ENCODE assay signal across 22 cellular contexts in the genomic region with DNA sequence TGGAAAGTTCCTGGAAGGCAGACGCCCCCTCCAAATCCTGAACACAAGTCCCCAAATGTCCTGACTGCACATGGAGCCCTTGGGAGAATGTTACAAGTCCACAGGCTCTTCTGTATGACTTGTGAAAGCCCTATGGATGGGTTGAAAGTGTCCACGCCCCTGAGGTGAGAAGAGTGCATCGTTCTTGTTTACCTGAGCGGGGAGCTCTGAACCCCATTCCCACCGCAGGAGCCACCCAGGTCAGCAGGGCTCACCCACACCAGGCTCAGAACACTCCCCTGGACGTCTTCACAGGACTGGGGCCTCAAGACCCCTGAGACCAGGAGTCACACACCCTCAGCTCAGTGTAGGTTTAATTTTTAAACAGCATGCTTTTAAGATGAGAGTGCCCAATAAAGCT.
DNase-seq lines count a peak whose midpoint lies in the region; ATAC-seq and TF ChIP-seq lines count a peak whose summit lies in the region.
"Had no signal": no experiment of that assay in that cellular context is flagged by ENCODE, and none has a peak within 500 bp of the region (broad histone marks: within the 10 kb centered on the region; RNA-seq: fewer than 3 reads in every experiment).

No MANE protein-coding gene starts in this region.

- H3K27ac ChIP-seq in KOPT-K1 (ENCODE audit: low read depth, low read length, poor library complexity, severe bottlenecking) (peak overlapping the region; percentile 9), spleen (no peak overlapping the region), neural progenitor cell (no peak overlapping the region)
- H3K27ac ChIP-seq: 22Rv1; A549; BLaER1 treated with 17β-estradiol and CSF1 and Interleukin-3, amounts not matched to agents 10 nM and 100 nM; C4-2B had no signal

- H3K27me3 ChIP-seq in spleen (replicated peaks in 1 of 7) (peaks cover 0 to 4% (median 0%) of the 10 kb centered on the region in 7 donors), neural progenitor cell (no peaks in the 10 kb centered on the region)

- H3K27ac Mint-ChIP-seq in activated CD4-positive, alpha-beta T cell treated with anti-CD3 and anti-CD28 coated beads, Interleukin-2, amount 10 ng/mL, durations not matched to agents 24 days and 14 days, result no peak overlapping the region
- H3K27ac Mint-ChIP-seq in WTC11 (no peak overlapping the region), nephron progenitor cell (peak overlapping the region; percentile 31), neural progenitor cell (no peak overlapping the region)
- H3K27ac Mint-ChIP-seq: B cell; CD4-positive, alpha-beta T cell; CD8-positive, alpha-beta T cell had no signal

- TF ChIP-seq CTCF in WTC11 (IDR thresholded peaks at IDR 0.05), result no peak
- no peak for TF ChIP-seq CTCF in nephron progenitor cell (IDR thresholded peaks at IDR 0.05)
- TF ChIP-seq CTCF in spleen (IDR thresholded peaks at IDR 0.05 in 8 of 11, conservative IDR thresholded peaks at IDR 0.05 in 3 of 11), result no peak
- no peak for TF ChIP-seq CTCF in neural progenitor cell (IDR thresholded peaks at IDR 0.05)

- no peaks in the 10 kb centered on the region for H3K79me2 ChIP-seq in neural progenitor cell (ENCODE audit: low read depth)

- no peaks in the 10 kb centered on the region for H3K4me1 ChIP-seq in spleen
- no peaks in the 10 kb centered on the region for H3K4me1 ChIP-seq in neural progenitor cell
- H3K4me1 ChIP-seq: A549 had no signal

- H2AFZ ChIP-seq in neural progenitor cell (replicated peaks), result no peak overlapping the region

- POLR2A ChIA-PET in WTC11 (lab: Charles Lee), result no interaction called here

- peak; percentile 30 for DNase-seq in activated CD4-positive, alpha-beta T cell treated with anti-CD3 and anti-CD28 coated beads, Interleukin-2, amount 10 ng/mL, durations not matched to agents 24 days and 14 days
- no peak for DNase-seq in activated CD4-positive, alpha-beta T cell treated with anti-CD3 and anti-CD28 coated beads, Interleukin-2, amount 50 U/mL, for 4 hours
- DNase-seq in WTC11 (ENCODE audit: low spot score), result no peak
- DNase-seq in nephron progenitor cell, result no peak
- DNase-seq in NK-92 (lab: John Stamatoyannopoulos, UW; ENCODE audit: unreplicated experiment), result no peak
- no peak for DNase-seq in spleen
- DNase-seq in neural progenitor cell (ENCODE audit: low spot score), result no peak
- DNase-seq: AML-193; CD4-positive, alpha-beta T cell; CD8-positive, alpha-beta T cell; COR-L47; DMS 273 treated with DMSO at 0.1 percent for 48 hours; DMS153; DMS53; DMS79; GF-D8 had no signal

- H3K9ac ChIP-seq in neural progenitor cell, result no peak overlapping the region
- H3K9ac ChIP-seq: BLaER1 treated with 17β-estradiol and CSF1 and Interleukin-3, amounts not matched to agents 10 nM and 100 nM had no signal

- H3F3A ChIP-seq in neural progenitor cell (ENCODE audit: low read depth), result no peaks in the 10 kb centered on the region

- TF ChIP-seq POLR2A in spleen (IDR thresholded peaks at IDR 0.05), result no peak

- no peak overlapping the region for H3K4me3 Mint-ChIP-seq in activated CD4-positive, alpha-beta T cell treated with anti-CD3 and anti-CD28 coated beads, Interleukin-2, amount 10 ng/mL, durations not matched to agents 24 days and 14 days
- H3K4me3 Mint-ChIP-seq in WTC11 (no peak overlapping the region), nephron progenitor cell (peak overlapping the region; percentile 41), neural progenitor cell (no peak overlapping the region)
- H3K4me3 Mint-ChIP-seq: B cell; CD4-positive, alpha-beta T cell; CD8-positive, alpha-beta T cell had no signal

- peaks cover 3% of the 10 kb centered on the region for H3K9me3 Mint-ChIP-seq in activated CD4-positive, alpha-beta T cell treated with anti-CD3 and anti-CD28 coated beads, Interleukin-2, amount 10 ng/mL, durations not matched to agents 24 days and 14 days
- H3K9me3 Mint-ChIP-seq in WTC11, result peaks cover 6% of the 10 kb centered on the region
- H3K9me3 Mint-ChIP-seq in nephron progenitor cell, result peaks cover 5% of the 10 kb centered on the region
- H3K9me3 Mint-ChIP-seq in neural progenitor cell, result peaks cover 3% of the 10 kb centered on the region
- H3K9me3 Mint-ChIP-seq: CD4-positive, alpha-beta T cell; CD8-positive, alpha-beta T cell had no signal

- no peaks in the 10 kb centered on the region for H3K4me1 Mint-ChIP-seq in activated CD4-positive, alpha-beta T cell treated with anti-CD3 and anti-CD28 coated beads, Interleukin-2, amount 10 ng/mL, durations not matched to agents 24 days and 14 days
- H3K4me1 Mint-ChIP-seq in WTC11 (peaks cover 18% of the 10 kb centered on the region), nephron progenitor cell (peaks cover 42% of the 10 kb centered on the region), neural progenitor cell (peaks cover 60% of the 10 kb centered on the region)
- H3K4me1 Mint-ChIP-seq: B cell had no signal

- intact Hi-C loops in activated CD4-positive, alpha-beta T cell treated with anti-CD3 and anti-CD28 coated beads, Interleukin-2, amount 10 ng/mL, durations not matched to agents 24 days and 14 days (cut with micrococcal nuclease), result no loop called here
- intact Hi-C loops in spleen (cut with DNase I; ENCODE audit: low total_unique reads), result no loop called here

- no peaks in the 10 kb centered on the region for H3K36me3 ChIP-seq in KOPT-K1 (ENCODE audit: insufficient read depth, low read length)
- H3K36me3 ChIP-seq in spleen, result no peaks in the 10 kb centered on the region
- no peaks in the 10 kb centered on the region for H3K36me3 ChIP-seq in neural progenitor cell
- H3K36me3 ChIP-seq: BLaER1 treated with 17β-estradiol and CSF1 and Interleukin-3, amounts not matched to agents 10 nM and 100 nM had no signal

- WGBS in spleen, 5 donors, result 68 to 78% (median 69%) methylated on average over 4 to 6 of the region's 6 CpGs

- no peak overlapping the region for H3K4me3 ChIP-seq in spleen
- no peak overlapping the region for H3K4me3 ChIP-seq in neural progenitor cell
- H3K4me3 ChIP-seq: A549; BLaER1 treated with 17β-estradiol and CSF1 and Interleukin-3, amounts not matched to agents 10 nM and 100 nM had no signal

- CTCF ChIA-PET in WTC11 (lab: Charles Lee), result interaction anchor here (1.2 to 2.1 kb wide), 2 partner anchors 26 to 46 kb away, joined by 3 to 10 read pairs; no protein-coding TSS in a partner anchor

- ATAC-seq in WTC11, result peak; percentile 59
- ATAC-seq: A549; CD8-positive, alpha-beta T cell had no signal

- H3K9me3 ChIP-seq in KOPT-K1 (ENCODE audit: insufficient read depth, low read length, poor library complexity, severe bottlenecking) (peaks cover 8% of the 10 kb centered on the region), spleen (peaks cover 0 to 10% (median 0%) of the 10 kb centered on the region in 8 donors), neural progenitor cell (ENCODE audit: low read depth) (no peaks in the 10 kb centered on the region)

- no peak overlapping the region for H3K4me2 ChIP-seq in neural progenitor cell
- H3K4me2 ChIP-seq: A549 had no signal

- H3K36me3 Mint-ChIP-seq in activated CD4-positive, alpha-beta T cell treated with anti-CD3 and anti-CD28 coated beads, Interleukin-2, amount 10 ng/mL, durations not matched to agents 24 days and 14 days (ENCODE audit: low read depth), result no peaks in the 10 kb centered on the region
- H3K36me3 Mint-ChIP-seq in WTC11 (no peaks in the 10 kb centered on the region), nephron progenitor cell (ENCODE audit: low read depth) (no peaks in the 10 kb centered on the region), neural progenitor cell (no peaks in the 10 kb centered on the region)
- H3K36me3 Mint-ChIP-seq: CD8-positive, alpha-beta T cell had no signal

- H3K27me3 Mint-ChIP-seq in activated CD4-positive, alpha-beta T cell treated with anti-CD3 and anti-CD28 coated beads, Interleukin-2, amount 10 ng/mL, durations not matched to agents 24 days and 14 days, result peaks cover 13% of the 10 kb centered on the region
- peaks cover 9% of the 10 kb centered on the region for H3K27me3 Mint-ChIP-seq in WTC11 (ENCODE audit: low read depth)
- H3K27me3 Mint-ChIP-seq in nephron progenitor cell (ENCODE audit: low read depth, poor library complexity), result no peaks in the 10 kb centered on the region
- H3K27me3 Mint-ChIP-seq in neural progenitor cell (ENCODE audit: insufficient read depth, low read depth), result peaks cover 6% of the 10 kb centered on the region

- H4K20me1 ChIP-seq in neural progenitor cell (ENCODE audit: low read depth), result no peaks in the 10 kb centered on the region
- H4K20me1 ChIP-seq: BLaER1 treated with 17β-estradiol and CSF1 and Interleukin-3, amounts not matched to agents 10 nM and 100 nM had no signal

TF ChIP-seq in WTC11, 78 proteins besides CTCF, POLR2A, EP300 and RAD21 (continues in another document):
- TF ChIP-seq ZNF219 (CRISPR knock-in tag; IDR thresholded peaks at IDR 0.05; ENCODE audit: borderline replicate concordance), result no peak
- no peak for TF ChIP-seq GABPB1 (CRISPR knock-in tag; IDR thresholded peaks at IDR 0.05)
- no peak for TF ChIP-seq ZNF317 (CRISPR knock-in tag; IDR thresholded peaks at IDR 0.05; ENCODE audit: borderline replicate concordance, low read depth)
- TF ChIP-seq ZNF396 (CRISPR knock-in tag; IDR thresholded peaks at IDR 0.05; ENCODE audit: borderline replicate concordance), result no peak
- TF ChIP-seq, protein P1, sequence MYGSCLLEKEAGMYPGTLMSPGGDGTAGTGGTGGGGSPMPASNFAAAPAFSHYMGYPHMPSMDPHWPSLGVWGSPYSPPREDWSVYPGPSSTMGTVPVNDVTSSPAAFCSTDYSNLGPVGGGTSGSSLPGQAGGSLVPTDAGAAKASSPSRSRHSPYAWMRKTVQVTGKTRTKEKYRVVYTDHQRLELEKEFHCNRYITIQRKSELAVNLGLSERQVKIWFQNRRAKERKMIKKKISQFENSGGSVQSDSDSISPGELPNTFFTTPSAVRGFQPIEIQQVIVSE (CRISPR knock-in tag; IDR thresholded peaks at IDR 0.05; ENCODE audit: borderline replicate concordance), result no peak
